27 cellular contexts compared by ENCODE assay signal in genomic region chr2:235413084-235413483, GRCh38.
"Had no signal": no experiment of that assay in that cellular context is flagged by ENCODE, and none has a peak within 500 bp of the region (broad histone marks: within the 10 kb centered on the region; RNA-seq: fewer than 3 reads in every experiment).

No MANE protein-coding gene starts in this region.

- DNase-seq: activated CD4-positive, alpha-beta T cell treated with anti-CD3 and anti-CD28 coated beads for 48 hours; activated CD4-positive, alpha-beta T cell treated with anti-CD3 and anti-CD28 coated beads, Interleukin-2, amount 50 U/mL, for 4 hours; activated CD4-positive, CD25-positive, alpha-beta regulatory T cell treated with anti-CD3 and anti-CD28 coated beads, Interleukin-2, amount 50 U/mL, for 72 hours; activated CD8-positive, alpha-beta T cell treated with anti-CD3 and anti-CD28 coated beads, Interleukin-2, amount 10 ng/mL, durations not matched to agents 7 days and 5 days; activated effector memory CD4-positive, alpha-beta T cell treated with Interleukin-2 at 50 U/mL for 16 hours; activated naive CD4-positive, alpha-beta T cell; activated T-cell treated with anti-CD3 and anti-CD28 coated beads, Interleukin-2, amount 50 U/mL, for 24 hours; aorta; IMR-90; Kasumi-1; KBM-7; NCI-H1105 treated with DMSO at 0.1 percent for 48 hours; NCI-H1436 treated with DMSO at 0.1 percent for 48 hours; NCI-H187; NCI-H2171; NCI-H226; NCI-H510A; NCI-H526 treated with DMSO at 0.1 percent for 48 hours; NK-92 treated with Interleukin-12 subunit alpha and Interleukin-12 subunit beta, amount 100 ng/mL, for 24 hours; OCI-M1; RPMI8226; SHP77 had no signal

- H3K4me1 Mint-ChIP-seq: activated naive CD4-positive, alpha-beta T cell treated with anti-CD3 and anti-CD28 coated beads, Interleukin-2, amount 50 U/mL, for 24 hours had no signal

- H3K27me3 ChIP-seq: SJSA1 had no signal

- ATAC-seq: activated CD8-positive, alpha-beta T cell treated with anti-CD3 and anti-CD28 coated beads, Interleukin-2, amount 10 ng/mL, durations not matched to agents 7 days and 5 days; Panc1 had no signal

- H3K27ac Mint-ChIP-seq: activated CD8-positive, alpha-beta T cell treated with anti-CD3 and anti-CD28 coated beads, Interleukin-2, amount 10 ng/mL, durations not matched to agents 7 days and 5 days; activated naive CD4-positive, alpha-beta T cell treated with anti-CD3 and anti-CD28 coated beads, Interleukin-2, amount 50 U/mL, for 24 hours; activated T-cell treated with anti-CD3 and anti-CD28 coated beads, Interleukin-2, amount 50 U/mL, for 24 hours; activated T-helper 1 cell treated with anti-CD3 and anti-CD28 coated beads, Interleukin-12 subunit alpha, Interleukin-12 subunit beta, Interleukin-2, Interleukin-4 antibody, amounts not matched to agents 30 ng/mL and 10 ng/mL and 1 ng/mL, durations not matched to agents 14 hours and 24 hours and 36 hours; T-helper 1 cell treated with Interleukin-12 subunit alpha and Interleukin-12 subunit beta and Interleukin-4 antibody, amounts not matched to agents 30 μg/mL and 1 μg/mL, for 36 hours had no signal

- H3K4me3 ChIP-seq: SJSA1 had no signal

- H3K9me3 ChIP-seq: SJSA1 had no signal

- H3K36me3 ChIP-seq: SJSA1 had no signal

- H3K36me3 Mint-ChIP-seq: activated naive CD4-positive, alpha-beta T cell treated with anti-CD3 and anti-CD28 coated beads, Interleukin-2, amount 50 U/mL, for 24 hours had no signal

- H3K4me3 Mint-ChIP-seq: activated CD8-positive, alpha-beta T cell treated with anti-CD3 and anti-CD28 coated beads, Interleukin-2, amount 10 ng/mL, durations not matched to agents 7 days and 5 days; activated naive CD4-positive, alpha-beta T cell treated with anti-CD3 and anti-CD28 coated beads, Interleukin-2, amount 50 U/mL, for 24 hours; activated T-cell treated with anti-CD3 and anti-CD28 coated beads, Interleukin-2, amount 50 U/mL, for 24 hours; activated T-helper 1 cell treated with anti-CD3 and anti-CD28 coated beads, Interleukin-12 subunit alpha, Interleukin-12 subunit beta, Interleukin-2, Interleukin-4 antibody, amounts not matched to agents 30 ng/mL and 10 ng/mL and 1 ng/mL, durations not matched to agents 14 hours and 24 hours and 36 hours; T-helper 1 cell treated with Interleukin-12 subunit alpha and Interleukin-12 subunit beta and Interleukin-4 antibody, amounts not matched to agents 30 μg/mL and 1 μg/mL, for 36 hours had no signal

- H3K9me3 Mint-ChIP-seq: activated T-cell treated with anti-CD3 and anti-CD28 coated beads, Interleukin-2, amount 50 U/mL, for 24 hours had no signal

- H3K27ac ChIP-seq: SJSA1 had no signal
